ENCODE assay signal across 1 cellular context in the genomic region with DNA sequence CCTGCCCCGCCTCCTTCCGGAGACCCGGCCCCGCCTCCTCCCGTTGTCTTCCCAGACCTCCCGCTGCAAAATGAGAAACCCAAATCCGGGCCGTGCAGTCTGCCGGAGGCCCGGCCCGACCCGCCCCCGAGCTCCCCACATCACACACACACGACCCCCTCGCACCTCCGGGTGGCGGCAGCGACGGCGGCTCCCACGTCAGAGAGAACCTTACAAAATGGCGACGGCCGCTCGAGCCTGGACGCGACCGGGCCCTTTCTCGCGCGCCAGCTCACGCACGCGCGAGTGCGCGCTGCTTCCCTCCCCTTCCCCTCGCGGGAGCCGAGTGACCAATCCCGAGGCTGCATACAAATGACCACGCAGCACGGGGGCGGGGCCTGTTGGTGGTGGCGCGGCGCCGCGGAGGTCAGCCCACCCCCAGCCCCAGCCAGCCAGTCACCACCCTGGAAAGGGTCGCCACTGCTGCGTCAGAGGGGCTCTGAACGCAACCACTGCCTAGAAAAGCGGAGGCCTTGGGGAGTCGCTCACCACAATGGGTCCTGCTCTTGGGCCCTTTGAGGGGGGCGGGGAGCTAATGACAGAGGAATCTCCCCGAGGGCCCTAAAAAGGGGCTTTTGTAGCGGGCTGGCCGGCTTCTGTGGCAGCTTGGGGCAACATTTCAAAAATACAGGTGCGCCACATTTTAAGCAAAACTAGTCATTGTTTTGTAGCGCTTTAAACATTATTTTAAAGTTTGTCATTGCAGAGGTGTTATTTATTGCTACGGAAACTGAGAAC.
TF ChIP-seq lines count a peak whose summit lies in the region.

A gene with protein sequence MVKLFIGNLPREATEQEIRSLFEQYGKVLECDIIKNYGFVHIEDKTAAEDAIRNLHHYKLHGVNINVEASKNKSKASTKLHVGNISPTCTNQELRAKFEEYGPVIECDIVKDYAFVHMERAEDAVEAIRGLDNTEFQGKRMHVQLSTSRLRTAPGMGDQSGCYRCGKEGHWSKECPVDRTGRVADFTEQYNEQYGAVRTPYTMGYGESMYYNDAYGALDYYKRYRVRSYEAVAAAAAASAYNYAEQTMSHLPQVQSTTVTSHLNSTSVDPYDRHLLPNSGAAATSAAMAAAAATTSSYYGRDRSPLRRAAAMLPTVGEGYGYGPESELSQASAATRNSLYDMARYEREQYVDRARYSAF (minus strand): TSS at position 289 of the 777 bp plus-strand sequence. CDS start 808 bp downstream, outside the sequence.

TF ChIP-seq in HepG2, 621 proteins besides CTCF, POLR2A, EP300 and RAD21 (continued from another document and continues in another):
- TF ChIP-seq, protein P1, sequence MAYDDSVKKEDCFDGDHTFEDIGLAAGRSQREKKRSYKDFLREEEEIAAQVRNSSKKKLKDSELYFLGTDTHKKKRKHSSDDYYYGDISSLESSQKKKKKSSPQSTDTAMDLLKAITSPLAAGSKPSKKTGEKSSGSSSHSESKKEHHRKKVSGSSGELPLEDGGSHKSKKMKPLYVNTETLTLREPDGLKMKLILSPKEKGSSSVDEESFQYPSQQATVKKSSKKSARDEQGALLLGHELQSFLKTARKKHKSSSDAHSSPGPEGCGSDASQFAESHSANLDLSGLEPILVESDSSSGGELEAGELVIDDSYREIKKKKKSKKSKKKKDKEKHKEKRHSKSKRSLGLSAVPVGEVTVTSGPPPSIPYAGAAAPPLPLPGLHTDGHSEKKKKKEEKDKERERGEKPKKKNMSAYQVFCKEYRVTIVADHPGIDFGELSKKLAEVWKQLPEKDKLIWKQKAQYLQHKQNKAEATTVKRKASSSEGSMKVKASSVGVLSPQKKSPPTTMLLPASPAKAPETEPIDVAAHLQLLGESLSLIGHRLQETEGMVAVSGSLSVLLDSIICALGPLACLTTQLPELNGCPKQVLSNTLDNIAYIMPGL (CRISPR knock-in tag; IDR thresholded peaks at IDR 0.05; ENCODE audit: borderline replicate concordance in 1 of 2, low read depth in 1 of 2): peak; percentile 36 to 73; a peak in 2 of 4 replicates
- TF ChIP-seq ARHGAP35 (CRISPR knock-in tag; IDR thresholded peaks at IDR 0.05; ENCODE audit: borderline replicate concordance) (no peak), PTBP1 (IDR thresholded peaks at IDR 0.05; ENCODE audit: low read depth, low read length, poor library complexity, severe bottlenecking) (no peak), HOXA9 (CRISPR knock-in tag; IDR thresholded peaks at IDR 0.05; ENCODE audit: borderline replicate concordance) (no peak), ONECUT2 (CRISPR knock-in tag; IDR thresholded peaks at IDR 0.05) (no peak), KAT8 (CRISPR knock-in tag; IDR thresholded peaks at IDR 0.05) (peak; percentile 86), YY1 (IDR thresholded peaks at IDR 0.05; ENCODE audit: insufficient read depth, insufficient replicate concordance, low read depth, low read length) (peak; percentile 96), RORA (CRISPR knock-in tag; IDR thresholded peaks at IDR 0.05) (no peak), HDAC6 (IDR thresholded peaks at IDR 0.05; ENCODE audit: low read depth, low read length) (no peak), ZNF816 (CRISPR knock-in tag; IDR thresholded peaks at IDR 0.05; ENCODE audit: borderline replicate concordance) (no peak), MTF1 (CRISPR knock-in tag; IDR thresholded peaks at IDR 0.05) (no peak), ZNF703 (CRISPR knock-in tag; IDR thresholded peaks at IDR 0.05; ENCODE audit: borderline replicate concordance) (no peak), CC2D1A (CRISPR knock-in tag; IDR thresholded peaks at IDR 0.05) (no peak), ZFP36 (IDR thresholded peaks at IDR 0.05; ENCODE audit: borderline replicate concordance, low read depth, low read length, partially characterized antibody) (no peak), ZNF441 (CRISPR knock-in tag; IDR thresholded peaks at IDR 0.05; ENCODE audit: borderline replicate concordance) (peak; percentile 50; the same call in 1 of the 2 replicates), TCF7L2 (IDR thresholded peaks at IDR 0.05; ENCODE audit: low read depth, low read length) (no peak), KLF11 (CRISPR knock-in tag; IDR thresholded peaks at IDR 0.05) (no peak), IKZF1 (IDR thresholded peaks at IDR 0.05) (no peak), ZNF569 (CRISPR knock-in tag; IDR thresholded peaks at IDR 0.05; ENCODE audit: borderline replicate concordance) (no peak; the same call in 1 of the 2 replicates), MXD4 (CRISPR knock-in tag; IDR thresholded peaks at IDR 0.05) (0 out of 2 replicates have a peak, but pooled peaks have one; percentile 49), FLYWCH1 (CRISPR knock-in tag; IDR thresholded peaks at IDR 0.05) (no peak), ATRX (CRISPR knock-in tag; IDR thresholded peaks at IDR 0.05; ENCODE audit: borderline replicate concordance) (no peak), YEATS2 (CRISPR knock-in tag; IDR thresholded peaks at IDR 0.05; ENCODE audit: borderline replicate concordance) (peak; percentile 85), ZNF709 (CRISPR knock-in tag; IDR thresholded peaks at IDR 0.05) (peak; percentile 48), SRF (IDR thresholded peaks at IDR 0.05; ENCODE audit: low read depth, low read length) (no peak), SMARCC2 (IDR thresholded peaks at IDR 0.05) (no peak), REPIN1 (CRISPR knock-in tag; IDR thresholded peaks at IDR 0.05; ENCODE audit: borderline replicate concordance, low read depth) (no peak), ZNF101 (CRISPR knock-in tag; IDR thresholded peaks at IDR 0.05; ENCODE audit: borderline replicate concordance, low read depth) (no peak), REXO4 (CRISPR knock-in tag; IDR thresholded peaks at IDR 0.05; ENCODE audit: borderline replicate concordance) (no peak), AHR (CRISPR knock-in tag; IDR thresholded peaks at IDR 0.05) (no peak), ZNF205 (CRISPR knock-in tag; IDR thresholded peaks at IDR 0.05) (no peak), SAP130 (CRISPR knock-in tag; IDR thresholded peaks at IDR 0.05; ENCODE audit: low read depth) (peak; percentile 81), ZFYVE20 (CRISPR knock-in tag; IDR thresholded peaks at IDR 0.05; ENCODE audit: borderline replicate concordance, low read depth) (no peak)
- TF ChIP-seq, protein P2, sequence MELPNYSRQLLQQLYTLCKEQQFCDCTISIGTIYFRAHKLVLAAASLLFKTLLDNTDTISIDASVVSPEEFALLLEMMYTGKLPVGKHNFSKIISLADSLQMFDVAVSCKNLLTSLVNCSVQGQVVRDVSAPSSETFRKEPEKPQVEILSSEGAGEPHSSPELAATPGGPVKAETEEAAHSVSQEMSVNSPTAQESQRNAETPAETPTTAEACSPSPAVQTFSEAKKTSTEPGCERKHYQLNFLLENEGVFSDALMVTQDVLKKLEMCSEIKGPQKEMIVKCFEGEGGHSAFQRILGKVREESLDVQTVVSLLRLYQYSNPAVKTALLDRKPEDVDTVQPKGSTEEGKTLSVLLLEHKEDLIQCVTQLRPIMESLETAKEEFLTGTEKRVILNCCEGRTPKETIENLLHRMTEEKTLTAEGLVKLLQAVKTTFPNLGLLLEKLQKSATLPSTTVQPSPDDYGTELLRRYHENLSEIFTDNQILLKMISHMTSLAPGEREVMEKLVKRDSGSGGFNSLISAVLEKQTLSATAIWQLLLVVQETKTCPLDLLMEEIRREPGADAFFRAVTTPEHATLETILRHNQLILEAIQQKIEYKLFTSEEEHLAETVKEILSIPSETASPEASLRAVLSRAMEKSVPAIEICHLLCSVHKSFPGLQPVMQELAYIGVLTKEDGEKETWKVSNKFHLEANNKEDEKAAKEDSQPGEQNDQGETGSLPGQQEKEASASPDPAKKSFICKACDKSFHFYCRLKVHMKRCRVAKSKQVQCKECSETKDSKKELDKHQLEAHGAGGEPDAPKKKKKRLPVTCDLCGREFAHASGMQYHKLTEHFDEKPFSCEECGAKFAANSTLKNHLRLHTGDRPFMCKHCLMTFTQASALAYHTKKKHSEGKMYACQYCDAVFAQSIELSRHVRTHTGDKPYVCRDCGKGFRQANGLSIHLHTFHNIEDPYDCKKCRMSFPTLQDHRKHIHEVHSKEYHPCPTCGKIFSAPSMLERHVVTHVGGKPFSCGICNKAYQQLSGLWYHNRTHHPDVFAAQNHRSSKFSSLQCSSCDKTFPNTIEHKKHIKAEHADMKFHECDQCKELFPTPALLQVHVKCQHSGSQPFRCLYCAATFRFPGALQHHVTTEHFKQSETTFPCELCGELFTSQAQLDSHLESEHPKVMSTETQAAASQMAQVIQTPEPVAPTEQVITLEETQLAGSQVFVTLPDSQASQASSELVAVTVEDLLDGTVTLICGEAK (IDR thresholded peaks at IDR 0.05): no peak
- TF ChIP-seq, protein P2 (CRISPR knock-in tag; IDR thresholded peaks at IDR 0.05): no peak; the same call in 1 of the 2 replicates
- TF ChIP-seq, protein P3, sequence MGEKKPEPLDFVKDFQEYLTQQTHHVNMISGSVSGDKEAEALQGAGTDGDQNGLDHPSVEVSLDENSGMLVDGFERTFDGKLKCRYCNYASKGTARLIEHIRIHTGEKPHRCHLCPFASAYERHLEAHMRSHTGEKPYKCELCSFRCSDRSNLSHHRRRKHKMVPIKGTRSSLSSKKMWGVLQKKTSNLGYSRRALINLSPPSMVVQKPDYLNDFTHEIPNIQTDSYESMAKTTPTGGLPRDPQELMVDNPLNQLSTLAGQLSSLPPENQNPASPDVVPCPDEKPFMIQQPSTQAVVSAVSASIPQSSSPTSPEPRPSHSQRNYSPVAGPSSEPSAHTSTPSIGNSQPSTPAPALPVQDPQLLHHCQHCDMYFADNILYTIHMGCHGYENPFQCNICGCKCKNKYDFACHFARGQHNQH (CRISPR knock-in tag; IDR thresholded peaks at IDR 0.05): no peak; the same call in 1 of the 2 replicates
- TF ChIP-seq, protein P4, sequence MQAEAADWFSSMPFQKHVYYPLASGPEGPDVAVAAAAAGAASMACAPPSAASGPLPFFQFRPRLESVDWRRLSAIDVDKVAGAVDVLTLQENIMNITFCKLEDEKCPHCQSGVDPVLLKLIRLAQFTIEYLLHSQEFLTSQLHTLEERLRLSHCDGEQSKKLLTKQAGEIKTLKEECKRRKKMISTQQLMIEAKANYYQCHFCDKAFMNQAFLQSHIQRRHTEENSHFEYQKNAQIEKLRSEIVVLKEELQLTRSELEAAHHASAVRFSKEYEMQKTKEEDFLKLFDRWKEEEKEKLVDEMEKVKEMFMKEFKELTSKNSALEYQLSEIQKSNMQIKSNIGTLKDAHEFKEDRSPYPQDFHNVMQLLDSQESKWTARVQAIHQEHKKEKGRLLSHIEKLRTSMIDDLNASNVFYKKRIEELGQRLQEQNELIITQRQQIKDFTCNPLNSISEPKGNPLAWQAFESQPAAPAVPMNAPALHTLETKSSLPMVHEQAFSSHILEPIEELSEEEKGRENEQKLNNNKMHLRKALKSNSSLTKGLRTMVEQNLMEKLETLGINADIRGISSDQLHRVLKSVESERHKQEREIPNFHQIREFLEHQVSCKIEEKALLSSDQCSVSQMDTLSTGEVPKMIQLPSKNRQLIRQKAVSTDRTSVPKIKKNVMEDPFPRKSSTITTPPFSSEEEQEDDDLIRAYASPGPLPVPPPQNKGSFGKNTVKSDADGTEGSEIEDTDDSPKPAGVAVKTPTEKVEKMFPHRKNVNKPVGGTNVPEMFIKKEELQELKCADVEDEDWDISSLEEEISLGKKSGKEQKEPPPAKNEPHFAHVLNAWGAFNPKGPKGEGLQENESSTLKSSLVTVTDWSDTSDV (CRISPR knock-in tag; IDR thresholded peaks at IDR 0.05): no peak
- TF ChIP-seq, protein P5, sequence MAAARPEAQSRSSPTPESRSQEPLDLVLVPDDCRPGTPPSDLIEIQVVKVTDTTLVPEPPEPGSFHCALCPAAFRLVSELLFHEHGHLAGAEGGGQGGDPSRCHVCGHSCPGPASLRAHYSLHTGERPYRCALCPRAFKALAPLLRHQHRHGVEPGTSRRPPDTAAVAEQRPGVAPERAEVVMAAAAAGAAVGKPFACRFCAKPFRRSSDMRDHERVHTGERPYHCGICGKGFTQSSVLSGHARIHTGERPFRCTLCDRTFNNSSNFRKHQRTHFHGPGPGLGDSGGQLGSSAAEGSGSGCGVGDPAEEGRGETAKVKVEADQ (CRISPR knock-in tag; IDR thresholded peaks at IDR 0.05; ENCODE audit: borderline replicate concordance): peak; percentile 14; the same call in 1 of the 2 replicates
- TF ChIP-seq, protein P6, sequence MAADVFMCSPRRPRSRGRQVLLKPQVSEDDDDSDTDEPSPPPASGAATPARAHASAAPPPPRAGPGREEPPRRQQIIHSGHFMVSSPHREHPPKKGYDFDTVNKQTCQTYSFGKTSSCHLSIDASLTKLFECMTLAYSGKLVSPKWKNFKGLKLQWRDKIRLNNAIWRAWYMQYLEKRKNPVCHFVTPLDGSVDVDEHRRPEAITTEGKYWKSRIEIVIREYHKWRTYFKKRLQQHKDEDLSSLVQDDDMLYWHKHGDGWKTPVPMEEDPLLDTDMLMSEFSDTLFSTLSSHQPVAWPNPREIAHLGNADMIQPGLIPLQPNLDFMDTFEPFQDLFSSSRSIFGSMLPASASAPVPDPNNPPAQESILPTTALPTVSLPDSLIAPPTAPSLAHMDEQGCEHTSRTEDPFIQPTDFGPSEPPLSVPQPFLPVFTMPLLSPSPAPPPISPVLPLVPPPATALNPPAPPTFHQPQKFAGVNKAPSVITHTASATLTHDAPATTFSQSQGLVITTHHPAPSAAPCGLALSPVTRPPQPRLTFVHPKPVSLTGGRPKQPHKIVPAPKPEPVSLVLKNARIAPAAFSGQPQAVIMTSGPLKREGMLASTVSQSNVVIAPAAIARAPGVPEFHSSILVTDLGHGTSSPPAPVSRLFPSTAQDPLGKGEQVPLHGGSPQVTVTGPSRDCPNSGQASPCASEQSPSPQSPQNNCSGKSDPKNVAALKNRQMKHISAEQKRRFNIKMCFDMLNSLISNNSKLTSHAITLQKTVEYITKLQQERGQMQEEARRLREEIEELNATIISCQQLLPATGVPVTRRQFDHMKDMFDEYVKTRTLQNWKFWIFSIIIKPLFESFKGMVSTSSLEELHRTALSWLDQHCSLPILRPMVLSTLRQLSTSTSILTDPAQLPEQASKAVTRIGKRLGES (CRISPR knock-in tag; IDR thresholded peaks at IDR 0.05; ENCODE audit: borderline replicate concordance): no peak
